In the genomic region with DNA sequence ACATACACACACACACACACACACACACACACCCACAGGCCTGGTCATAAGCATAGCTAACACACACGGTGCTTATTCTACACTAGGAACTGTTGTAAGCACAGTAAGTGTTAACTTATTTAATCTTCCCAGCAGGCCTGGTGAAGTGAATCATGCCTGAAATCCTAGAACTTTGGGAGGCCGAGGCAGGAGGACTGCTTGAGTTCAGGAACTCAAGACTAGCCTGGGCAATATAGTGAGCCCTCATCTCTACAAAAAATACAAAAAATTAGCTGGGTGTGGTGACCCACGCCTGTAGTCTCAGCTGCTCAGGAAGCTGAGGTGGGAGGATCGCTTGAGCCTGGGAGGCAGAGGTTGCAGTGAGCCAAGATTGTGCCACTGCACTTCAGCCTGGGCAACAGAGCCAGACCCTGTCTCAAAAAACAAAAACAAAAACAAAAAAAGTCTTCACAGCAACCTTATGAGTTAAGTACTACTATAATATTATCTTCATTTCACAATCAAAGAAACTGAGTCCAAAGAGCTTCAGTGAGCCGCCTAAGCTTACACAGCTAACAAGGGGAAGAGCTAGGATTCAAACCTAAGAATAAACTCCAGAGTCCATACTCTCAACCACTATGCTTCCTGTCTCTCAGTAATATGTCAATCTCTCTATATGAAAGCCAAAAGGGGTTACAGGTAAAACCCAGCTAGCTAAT, we compare ENCODE assay signal across 9 cellular contexts. TPM values are rescaled to one million over a fixed set of nuclear protein-coding genes. Genes with fewer than 3 reads are reported as not detected.
DNase-seq lines count a peak whose midpoint lies in the region; ATAC-seq and TF ChIP-seq lines count a peak whose summit lies in the region.
"Had no signal": no experiment of that assay in that cellular context is flagged by ENCODE, and none has a peak within 500 bp of the region (broad histone marks: within the 10 kb centered on the region; RNA-seq: fewer than 3 reads in every experiment).

No MANE protein-coding gene starts in this region.

- peak overlapping the region; percentile 90 for H3K4me3 Mint-ChIP-seq in activated B cell treated with CpG ODN at 0.5 μM for 24 hours

- ATAC-seq in activated B cell treated with CpG ODN at 0.5 μM for 24 hours (ENCODE audit: low read depth) (no peak), HG02981 (IDR thresholded peaks at IDR 0.05; ENCODE audit: unreplicated experiment) (no peak), HG02840 (IDR thresholded peaks at IDR 0.05; ENCODE audit: low FRiP score, unreplicated experiment) (no peak)

- H3K36me3 Mint-ChIP-seq in activated B cell treated with CpG ODN at 0.5 μM for 24 hours (ENCODE audit: low read depth), result peaks cover 6% of the 10 kb centered on the region

- H3K27me3 Mint-ChIP-seq in activated B cell treated with CpG ODN at 0.5 μM for 24 hours, result no peaks in the 10 kb centered on the region

- H3K9me3 Mint-ChIP-seq in activated B cell treated with CpG ODN at 0.5 μM for 24 hours, result no peaks in the 10 kb centered on the region

- CTCF ChIA-PET in activated B cell treated with CpG ODN at 0.5 μM for 24 hours (lab: Charles Lee), result interaction anchor here (1.5 kb wide), 1 partner anchor 92 kb away, joined by 10 read pairs; no protein-coding TSS in a partner anchor

- POLR2A ChIA-PET in activated B cell treated with CpG ODN at 0.5 μM for 24 hours (lab: Charles Lee), result interaction anchor here (0.5 to 2.0 kb wide), 2 partner anchors 30 to 81 kb away, joined by 4 to 15 read pairs; a partner anchor contains a TSS

- no peaks in the 10 kb centered on the region for H3K27me3 ChIP-seq in HL-60 (ENCODE audit: insufficient read depth, poor library complexity, severe bottlenecking)

- H3K4me1 Mint-ChIP-seq in activated B cell treated with CpG ODN at 0.5 μM for 24 hours, result peaks cover 40% of the 10 kb centered on the region

- H3K4me3 ChIP-seq in HL-60 (replicated peaks; ENCODE audit: insufficient read depth, low read length) (peak overlapping the region; percentile 98), foreskin fibroblast (ENCODE audit: low read depth in 1 of 2, low read length in 2 of 2) (peak overlapping the region; percentile 68 to 74), skin epidermis (peak overlapping the region; percentile 73 to 94 (median 91))

- intact Hi-C loops in activated B cell treated with CpG ODN at 0.5 μM for 24 hours (cut with micrococcal nuclease), result loop anchor here (5.0 kb wide), 3 partner anchors 80 to 490 kb away; a partner anchor contains a TSS

- H3K27ac Mint-ChIP-seq in activated B cell treated with CpG ODN at 0.5 μM for 24 hours, result peak overlapping the region; percentile 86

- H3K27ac ChIP-seq in HL-60 (replicated peaks), result peak overlapping the region; percentile 68
- peak overlapping the region in 19 of 21 experiments; percentile 31 to 97 (median 87) for H3K27ac ChIP-seq in skin epidermis

- no peak for TF ChIP-seq CTCF in HL-60 (IDR thresholded peaks at IDR 0.05; ENCODE audit: insufficient read depth, low read length)
- no peak for TF ChIP-seq CTCF in activated B cell treated with CpG ODN at 0.5 μM for 24 hours (IDR thresholded peaks at IDR 0.05)
- TF ChIP-seq CTCF in foreskin fibroblast (IDR thresholded peaks at IDR 0.05; ENCODE audit: low read depth, low read length), result no peak

- DNase-seq in HL-60 (ENCODE audit: low read depth in 1 of 2, low spot score in 1 of 2), result peak in 1 of 2 experiments; percentile 26
- no peak for DNase-seq in activated B cell treated with CpG ODN at 0.5 μM for 24 hours
- no peak for DNase-seq in foreskin fibroblast
- DNase-seq in SHP77 (lab: John Stamatoyannopoulos, UW), result no peak
- DNase-seq in Kasumi-1 (lab: John Stamatoyannopoulos, UW), result no peak
- DNase-seq: occipital lobe had no signal

RNA-seq across cellular contexts. Expression of a gene that starts 2.3 kb away (rescaled TPM):
- 8.5 and 9.0 TPM in 2 replicates for total RNA-seq in activated B cell treated with CpG ODN at 0.5 μM for 24 hours
